ENCODE assay signal across 23 cellular contexts in genomic region chr17:17743391-17744112, GRCh38.
"Had no signal": no experiment of that assay in that cellular context is flagged by ENCODE, and none has a peak within 500 bp of the region (broad histone marks: within the 10 kb centered on the region; RNA-seq: fewer than 3 reads in every experiment).

No MANE protein-coding gene starts in this region.

- H3K4me3 ChIP-seq: colonic mucosa, esophagus squamous epithelium, gastroesophageal sphincter, heart left ventricle, suprapubic skin, vagina had no signal

- H3K27ac ChIP-seq: colonic mucosa, esophagus squamous epithelium, heart left ventricle, parathyroid adenoma, vagina had no signal

- FAIRE-seq: islet of Langerhans had no signal

- H2AFZ ChIP-seq: parathyroid adenoma had no signal

- DNase-seq: activated CD4-positive, alpha-beta T cell treated with anti-CD3 and anti-CD28 coated beads for 36 hours; activated CD4-positive, alpha-beta T cell treated with anti-CD3 and anti-CD28 coated beads, Interleukin-2, amount 50 U/mL, for 48 hours; activated CD8-positive, alpha-beta memory T cell treated with anti-CD3 and anti-CD28 coated beads, Interleukin-2, amount 50 U/mL, for 48 hours; activated effector memory CD4-positive, alpha-beta T cell treated with Interleukin-2 at 50 U/mL for 16 hours; activated naive CD4-positive, alpha-beta T cell treated with anti-CD3 and anti-CD28 coated beads, Interleukin-2, amount 10 ng/mL, durations not matched to agents 7 days and 5 days; activated naive CD8-positive, alpha-beta T cell treated with anti-CD3 and anti-CD28 coated beads, Interleukin-2, amount 50 U/mL, for 24 hours; activated T-cell treated with anti-CD3 and anti-CD28 coated beads, Interleukin-2, amount 50 U/mL, for 48 hours; anterior cingulate cortex; central memory CD4-positive, alpha-beta T cell; colonic mucosa; endodermal cell; esophagus squamous epithelium; heart left ventricle; left cardiac atrium; right cardiac atrium; stimulated activated CD4-positive, alpha-beta T cell treated with anti-CD3 and anti-CD28 coated beads, Interleukin-12 subunit alpha, Interleukin-12 subunit beta, amount 100 ng/mL, for 4 hours; stimulated activated naive CD8-positive, alpha-beta T cell treated with anti-CD3 and anti-CD28 coated beads, Interleukin-15, amount 100 ng/mL, for 72 hours; T-helper 9 cell had no signal

- H3K36me3 ChIP-seq: colonic mucosa, gastroesophageal sphincter, heart left ventricle, suprapubic skin, vagina had no signal

- H3K9ac ChIP-seq: parathyroid adenoma had no signal

- H3K27me3 ChIP-seq: colonic mucosa, esophagus squamous epithelium, gastroesophageal sphincter, heart left ventricle, suprapubic skin, vagina had no signal

- H3K9me3 ChIP-seq: colonic mucosa, esophagus squamous epithelium, gastroesophageal sphincter, heart left ventricle, suprapubic skin, vagina had no signal
